26 cellular contexts compared by ENCODE assay signal in the genomic region with DNA sequence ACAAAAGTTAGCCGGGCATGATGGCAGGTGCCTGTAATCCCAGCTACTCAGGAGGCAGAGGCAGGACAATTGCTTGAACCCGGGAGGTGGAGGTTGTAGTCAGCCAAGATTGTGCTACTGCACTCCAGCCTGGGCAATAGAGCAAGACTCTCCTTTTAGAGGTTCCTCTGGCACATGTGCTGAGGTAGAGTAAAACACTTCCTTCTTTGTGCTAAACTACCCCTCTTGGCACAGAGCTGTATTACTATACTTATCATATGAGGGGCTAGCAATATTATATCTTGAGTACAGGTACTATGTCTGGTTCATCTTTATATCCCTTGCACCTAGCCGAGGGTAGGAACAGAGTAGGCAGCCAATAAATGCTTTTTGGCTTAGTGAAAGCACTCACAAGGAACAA.
"Had no signal": no experiment of that assay in that cellular context is flagged by ENCODE, and none has a peak within 500 bp of the region (broad histone marks: within the 10 kb centered on the region; RNA-seq: fewer than 3 reads in every experiment).

No MANE protein-coding gene starts in this region.

- H3K9me3 ChIP-seq: pancreas, psoas muscle, testis had no signal

- H3K4me3 ChIP-seq: breast epithelium, esophagus squamous epithelium, heart right ventricle, pancreas, psoas muscle, right atrium auricular region, spleen, testis had no signal

- H3K27me3 Mint-ChIP-seq: activated B cell treated with CpG ODN at 0.5 μM for 24 hours; activated CD8-positive, alpha-beta T cell treated with anti-CD3 and anti-CD28 coated beads for 36 hours; activated naive CD8-positive, alpha-beta T cell treated with anti-CD3 and anti-CD28 coated beads, Interleukin-2, amount 10 ng/mL, durations not matched to agents 7 days and 5 days; central memory CD8-positive, alpha-beta T cell; natural killer cell treated with Interleukin-12 subunit alpha and Interleukin-12 subunit beta and Interleukin-15 and Interleukin-18, amount 100 ng/mL, for 72 hours had no signal

- H3K27ac Mint-ChIP-seq: activated B cell treated with CpG ODN at 0.5 μM for 24 hours; activated CD8-positive, alpha-beta T cell treated with anti-CD3 and anti-CD28 coated beads for 36 hours; activated naive CD8-positive, alpha-beta T cell treated with anti-CD3 and anti-CD28 coated beads, Interleukin-2, amount 10 ng/mL, durations not matched to agents 7 days and 5 days; activated T-helper 2 cell treated with anti-CD3 and anti-CD28 coated beads, Interferon-gamma antibody, Interleukin-2, Interleukin-4, amounts not matched to agents 10 μg/mL and 5 μg/mL and 100 μg/mL, durations not matched to agents 14 hours and 24 hours and 36 hours; endodermal cell; natural killer cell treated with Interleukin-12 subunit alpha and Interleukin-12 subunit beta and Interleukin-15 and Interleukin-18, amount 100 ng/mL, for 72 hours had no signal

- DNase-seq: activated B cell treated with CpG ODN at 0.5 μM for 24 hours; activated CD4-positive, alpha-beta T cell treated with anti-CD3 and anti-CD28 coated beads for 4 hours; activated CD8-positive, alpha-beta T cell treated with anti-CD3 and anti-CD28 coated beads for 36 hours; activated naive CD4-positive, alpha-beta T cell; activated naive CD8-positive, alpha-beta T cell treated with anti-CD3 and anti-CD28 coated beads, Interleukin-2, amount 10 ng/mL, durations not matched to agents 7 days and 5 days; activated T-cell treated with anti-CD3 and anti-CD28 coated beads, Interleukin-2, amount 50 U/mL, for 4 hours; amniotic stem cell; endodermal cell; esophagus squamous epithelium; heart right ventricle; islet precursor cell; left cardiac atrium; midbrain; pancreas; psoas muscle; spleen; stimulated activated CD4-positive, alpha-beta T cell treated with anti-CD3 and anti-CD28 coated beads, Interleukin-4, amount 100 ng/mL, for 1 hour; stimulated activated naive CD4-positive, alpha-beta T cell; T-helper 9 cell; testis; trophoblast cell had no signal

- H3K4me3 Mint-ChIP-seq: activated B cell treated with CpG ODN at 0.5 μM for 24 hours; activated CD8-positive, alpha-beta T cell treated with anti-CD3 and anti-CD28 coated beads for 36 hours; activated naive CD8-positive, alpha-beta T cell treated with anti-CD3 and anti-CD28 coated beads, Interleukin-2, amount 10 ng/mL, durations not matched to agents 7 days and 5 days; activated T-cell treated with anti-CD3 and anti-CD28 coated beads, Interleukin-2, amount 50 U/mL, for 4 hours; central memory CD8-positive, alpha-beta T cell; endodermal cell; natural killer cell treated with Interleukin-12 subunit alpha and Interleukin-12 subunit beta and Interleukin-15 and Interleukin-18, amount 100 ng/mL, for 72 hours had no signal

- H3K4me1 ChIP-seq: breast epithelium, pancreas, psoas muscle, right atrium auricular region, testis had no signal

- ATAC-seq: activated CD8-positive, alpha-beta T cell treated with anti-CD3 and anti-CD28 coated beads for 36 hours; activated T-cell treated with anti-CD3 and anti-CD28 coated beads, Interleukin-2, amount 50 U/mL, for 4 hours; heart right ventricle; left cardiac atrium; natural killer cell treated with Interleukin-12 subunit alpha and Interleukin-12 subunit beta and Interleukin-15 and Interleukin-18, amount 100 ng/mL, for 72 hours; pancreas; psoas muscle had no signal

- H3K27me3 ChIP-seq: breast epithelium, esophagus squamous epithelium, heart right ventricle, pancreas, right atrium auricular region, spleen, testis had no signal

- H3K9me3 Mint-ChIP-seq: central memory CD8-positive, alpha-beta T cell had no signal

- H3K36me3 ChIP-seq: breast epithelium, pancreas, right atrium auricular region had no signal

- H3K27ac ChIP-seq: breast epithelium, esophagus squamous epithelium, heart right ventricle, pancreas, psoas muscle, right atrium auricular region, spleen, testis had no signal
